ENCODE assay signal across 13 cellular contexts in genomic region chr11:83970061-83970671, GRCh38.
DNase-seq lines count a peak whose midpoint lies in the region; ATAC-seq and TF ChIP-seq lines count a peak whose summit lies in the region.
"Had no signal": no experiment of that assay in that cellular context is flagged by ENCODE, and none has a peak within 500 bp of the region (broad histone marks: within the 10 kb centered on the region; RNA-seq: fewer than 3 reads in every experiment).

No MANE protein-coding gene starts in this region.

- peak; percentile 15 for DNase-seq in NAMALWA (ENCODE audit: low spot score)
- no peak for DNase-seq in kidney glomerular epithelial cell (lab: John Stamatoyannopoulos, UW)
- no peak for DNase-seq in right lobe of liver
- DNase-seq in GM23338 (ENCODE audit: low spot score): no peak
- DNase-seq in brain microvascular endothelial cell: no peak
- DNase-seq: ACHN; activated CD4-positive, alpha-beta T cell treated with anti-CD3 and anti-CD28 coated beads for 1 hour; NCI-H1092 had no signal

- intact Hi-C loops in right lobe of liver (cut with DNase I): no loop called here

- TF ChIP-seq CTCF in DOHH2 (IDR thresholded peaks at IDR 0.05; ENCODE audit: low read depth, low read length, poor library complexity, severe bottlenecking): no peak
- no peak for TF ChIP-seq CTCF in right lobe of liver (IDR thresholded peaks at IDR 0.05)
- TF ChIP-seq CTCF in GM23338 (conservative IDR thresholded peaks at IDR 0.05; ENCODE audit: low read depth in 2 of 2): no peak
- no peak for TF ChIP-seq CTCF in brain microvascular endothelial cell (IDR thresholded peaks at IDR 0.05; ENCODE audit: low read depth, low read length, missing control alignments)

- H3K36me3 ChIP-seq in DOHH2 (ENCODE audit: control insufficient read depth, low read length): no peaks in the 10 kb centered on the region
- H3K36me3 ChIP-seq in right lobe of liver: no peaks in the 10 kb centered on the region
- no peaks in the 10 kb centered on the region for H3K36me3 ChIP-seq in GM23338 (ENCODE audit: insufficient read depth)
- no peaks in the 10 kb centered on the region for H3K36me3 ChIP-seq in brain microvascular endothelial cell (replicated peaks)

- peaks cover 4% of the 10 kb centered on the region; the same call in 2 of the 3 replicates for H3K4me1 Mint-ChIP-seq in GM23338

- H4K20me1 ChIP-seq in DOHH2 (ENCODE audit: control insufficient read depth, insufficient read depth, low read depth, low read length): no peaks in the 10 kb centered on the region
- no peaks in the 10 kb centered on the region for H4K20me1 ChIP-seq in GM23338 (replicated peaks; ENCODE audit: insufficient read depth)

- no peak overlapping the region for H3K27ac Mint-ChIP-seq in GM23338

- ATAC-seq in GM19452 (IDR thresholded peaks at IDR 0.05; ENCODE audit: unreplicated experiment): peak; percentile 78
- peak; percentile 72 for ATAC-seq in HG02943 (IDR thresholded peaks at IDR 0.05; ENCODE audit: low read depth, unreplicated experiment)
- no peak for ATAC-seq in right lobe of liver
- ATAC-seq in GM23338: no peak

- TF ChIP-seq POLR2A in right lobe of liver (IDR thresholded peaks at IDR 0.05): no peak

- no peak overlapping the region for H3K4me2 ChIP-seq in DOHH2 (ENCODE audit: low read length)
- no peak overlapping the region for H3K4me2 ChIP-seq in GM23338

- H3K9me3 ChIP-seq in DOHH2 (ENCODE audit: control insufficient read depth, insufficient read depth, low read length): no peaks in the 10 kb centered on the region
- no peaks in the 10 kb centered on the region for H3K9me3 ChIP-seq in right lobe of liver

- H3F3A ChIP-seq in DOHH2 (ENCODE audit: control insufficient read depth, insufficient read depth) (no peaks in the 10 kb centered on the region), GM23338 (replicated peaks; ENCODE audit: low read depth) (no peaks in the 10 kb centered on the region)

- H3K9me2 ChIP-seq in DOHH2 (replicated peaks; ENCODE audit: control insufficient read depth, low read length) (no peaks in the 10 kb centered on the region), GM23338 (ENCODE audit: insufficient read depth) (no peaks in the 10 kb centered on the region)

- no peaks in the 10 kb centered on the region for H3K36me3 Mint-ChIP-seq in GM23338 (ENCODE audit: low read depth)

- no peaks in the 10 kb centered on the region for H3K27me3 Mint-ChIP-seq in GM23338 (ENCODE audit: insufficient read depth, low read depth, poor library complexity)

- H3K4me3 Mint-ChIP-seq in GM23338: no peak overlapping the region

- H3K27ac ChIP-seq in DOHH2 (ENCODE audit: low read depth, low read length) (peak overlapping the region; percentile 24; the same call in 1 of the 2 replicates), right lobe of liver (no peak overlapping the region), GM23338 (ENCODE audit: low read depth) (no peak overlapping the region), brain microvascular endothelial cell (no peak overlapping the region)
- H3K27ac ChIP-seq: RWPE1, skin epidermis had no signal

- WGBS in right lobe of liver (ENCODE audit: insufficient coverage, low coverage, low lambda C conversion rate, missing lambda C conversion rate): 83% methylated on average over 2 of the region's 2 CpGs

- H3K9me3 Mint-ChIP-seq in GM23338: no peaks in the 10 kb centered on the region

- no peaks in the 10 kb centered on the region for H3K79me2 ChIP-seq in DOHH2 (ENCODE audit: control insufficient read depth, low read length)
- H3K79me2 ChIP-seq in GM23338 (replicated peaks; ENCODE audit: insufficient read depth): no peaks in the 10 kb centered on the region

- H3K4me3 ChIP-seq in DOHH2 (ENCODE audit: low read length) (no peak overlapping the region), right lobe of liver (no peak overlapping the region), GM23338 (no peak overlapping the region), brain microvascular endothelial cell (ENCODE audit: low read depth, low read length) (no peak overlapping the region)
- H3K4me3 ChIP-seq: skin epidermis had no signal

- H3K27me3 ChIP-seq in DOHH2 (ENCODE audit: control insufficient read depth, low read length) (no peaks in the 10 kb centered on the region), right lobe of liver (no peaks in the 10 kb centered on the region), GM23338 (ENCODE audit: insufficient read depth) (no peaks in the 10 kb centered on the region), brain microvascular endothelial cell (replicated peaks) (no peaks in the 10 kb centered on the region)

- in situ Hi-C loops in brain microvascular endothelial cell (cut with HindIII; ENCODE audit: low pct_ligation_motif_present, low sequenced_read_pairs): no loop called here

- H3K4me1 ChIP-seq in DOHH2 (ENCODE audit: control insufficient read depth, low read length) (no peaks in the 10 kb centered on the region; the same call in 1 of the 2 replicates), right lobe of liver (no peaks in the 10 kb centered on the region), GM23338 (ENCODE audit: insufficient read depth) (no peaks in the 10 kb centered on the region)

- no peak overlapping the region for H2AFZ ChIP-seq in GM23338

TF ChIP-seq in GM23338, 12 proteins besides CTCF, POLR2A, EP300 and RAD21 (continues in another document):
- TF ChIP-seq POLR2AphosphoS5 (IDR thresholded peaks at IDR 0.05; ENCODE audit: low read depth): no peak
- no peak for TF ChIP-seq JUNB (IDR thresholded peaks at IDR 0.05; ENCODE audit: unreplicated experiment)
- no peak for TF ChIP-seq EZH2 (IDR thresholded peaks at IDR 0.05; ENCODE audit: low read depth, unreplicated experiment)
- no peak for TF ChIP-seq ZNF462 (CRISPR knock-in tag; IDR thresholded peaks at IDR 0.05)
- TF ChIP-seq STAT1 (IDR thresholded peaks at IDR 0.05; ENCODE audit: unreplicated experiment): no peak
- no peak for TF ChIP-seq CREB1 (CRISPR knock-in tag; IDR thresholded peaks at IDR 0.05; ENCODE audit: low read depth)

Comparison
In these comparisons a context has a peak if more than half of its experiments do, and no peak if none do; other contexts are left out.
1. ATAC-seq: peak in GM19452 (single experiment) and HG02943 (single experiment); none in right lobe of liver (0 of 4) and GM23338 (single experiment).